ENCODE assay signal across 26 cellular contexts in genomic region chr10:132878730-132879407, GRCh38.
DNase-seq lines count a peak whose midpoint lies in the region; ATAC-seq, FAIRE-seq and TF ChIP-seq lines count a peak whose summit lies in the region.
"Had no signal": no experiment of that assay in that cellular context is flagged by ENCODE, and none has a peak within 500 bp of the region (broad histone marks: within the 10 kb centered on the region; RNA-seq: fewer than 3 reads in every experiment).

No MANE protein-coding gene starts in this region.

- no peak overlapping the region for H3K27ac Mint-ChIP-seq in activated CD8-positive, alpha-beta memory T cell treated with anti-CD3 and anti-CD28 coated beads, Interleukin-2, amount 10 ng/mL, durations not matched to agents 7 days and 5 days
- H3K27ac Mint-ChIP-seq: B cell; stimulated activated naive CD8-positive, alpha-beta T cell treated with anti-CD3 and anti-CD28 coated beads, Interleukin-15, Interleukin-2, amounts not matched to agents 100 ng/mL and 50 ng/mL, for 24 hours had no signal

- no peak overlapping the region for H3K4me3 Mint-ChIP-seq in activated CD8-positive, alpha-beta memory T cell treated with anti-CD3 and anti-CD28 coated beads, Interleukin-2, amount 10 ng/mL, durations not matched to agents 7 days and 5 days
- H3K4me3 Mint-ChIP-seq: B cell; stimulated activated naive CD8-positive, alpha-beta T cell treated with anti-CD3 and anti-CD28 coated beads, Interleukin-15, Interleukin-2, amounts not matched to agents 100 ng/mL and 50 ng/mL, for 24 hours had no signal

- H3K4me1 ChIP-seq in Panc1 (ENCODE audit: control insufficient read depth, insufficient read depth, low read length) (no peaks in the 10 kb centered on the region), kidney (ENCODE audit: control insufficient read depth in 1 of 2, insufficient read depth in 1 of 2, low read depth in 1 of 2, low read length in 2 of 2) (peaks cover 0 to 2% of the 10 kb centered on the region in 2 donors)
- H3K4me1 ChIP-seq: adrenal gland, lower lobe of right lung had no signal

- H3K4me3 ChIP-seq in Panc1 (ENCODE audit: low read depth in 2 of 2, low read length in 2 of 2) (no peak overlapping the region), kidney (ENCODE audit: low read length in 2 of 2) (no peak overlapping the region)
- H3K4me3 ChIP-seq: adrenal gland, lower lobe of right lung, smooth muscle cell, tibial artery had no signal

- H3K36me3 ChIP-seq in Panc1 (ENCODE audit: control insufficient read depth, insufficient read depth, low read length) (no peaks in the 10 kb centered on the region), kidney (ENCODE audit: control insufficient read depth in 1 of 2, insufficient read depth in 2 of 2, low read length in 2 of 2) (no peaks in the 10 kb centered on the region)
- H3K36me3 ChIP-seq: adrenal gland, lower lobe of right lung, neutrophil, tibial artery, WERI-Rb-1 had no signal

- peaks cover 9% of the 10 kb centered on the region for H3K27me3 ChIP-seq in Panc1 (ENCODE audit: control insufficient read depth, insufficient read depth, low read length)

- no peaks in the 10 kb centered on the region for H3K9me3 Mint-ChIP-seq in activated CD8-positive, alpha-beta memory T cell treated with anti-CD3 and anti-CD28 coated beads, Interleukin-2, amount 10 ng/mL, durations not matched to agents 7 days and 5 days (ENCODE audit: low read depth)
- H3K9me3 Mint-ChIP-seq: stimulated activated naive CD8-positive, alpha-beta T cell treated with anti-CD3 and anti-CD28 coated beads, Interleukin-15, Interleukin-2, amounts not matched to agents 100 ng/mL and 50 ng/mL, for 24 hours had no signal

- peaks cover 6% of the 10 kb centered on the region for H3K27me3 Mint-ChIP-seq in activated CD8-positive, alpha-beta memory T cell treated with anti-CD3 and anti-CD28 coated beads, Interleukin-2, amount 10 ng/mL, durations not matched to agents 7 days and 5 days

- no peak for ATAC-seq in activated CD8-positive, alpha-beta memory T cell treated with anti-CD3 and anti-CD28 coated beads, Interleukin-2, amount 10 ng/mL, durations not matched to agents 7 days and 5 days
- peak; percentile 3; the same call in 1 of the 2 replicates for ATAC-seq in Panc1

- H3K9me3 ChIP-seq in Panc1 (ENCODE audit: control insufficient read depth, insufficient read depth, low read depth, low read length), result no peaks in the 10 kb centered on the region
- peaks cover 0 to 6% of the 10 kb centered on the region in 2 donors for H3K9me3 ChIP-seq in kidney (ENCODE audit: control insufficient read depth in 1 of 2, low read length in 2 of 2)
- H3K9me3 ChIP-seq: adrenal gland, lower lobe of right lung, neutrophil, SK-N-SH had no signal

- no TSS peak for BruUV-seq in Panc1 (replicated peaks; lab: Mats Ljungman, UMichigan)

- CTCF ChIA-PET in activated CD8-positive, alpha-beta memory T cell treated with anti-CD3 and anti-CD28 coated beads, Interleukin-2, amount 10 ng/mL, durations not matched to agents 7 days and 5 days (lab: Charles Lee), result no interaction called here
- CTCF ChIA-PET in Panc1 (lab: Charles Lee), result no interaction called here
- CTCF ChIA-PET in HEK293T (lab: Yijun Ruan, JAX), result no interaction called here

- no peaks in the 10 kb centered on the region for H3K36me3 Mint-ChIP-seq in activated CD8-positive, alpha-beta memory T cell treated with anti-CD3 and anti-CD28 coated beads, Interleukin-2, amount 10 ng/mL, durations not matched to agents 7 days and 5 days

- no peak overlapping the region for H3K9ac ChIP-seq in kidney (ENCODE audit: low read length in 2 of 2)
- H3K9ac ChIP-seq: SK-N-SH had no signal

- TF ChIP-seq CTCF in Panc1 (IDR thresholded peaks at IDR 0.05) (no peak), kidney (IDR thresholded peaks at IDR 0.05; ENCODE audit: borderline replicate concordance, extremely low read depth, insufficient read depth) (no peak)

- peak; percentile 43 for DNase-seq in activated CD8-positive, alpha-beta memory T cell treated with anti-CD3 and anti-CD28 coated beads, Interleukin-2, amount 50 U/mL, for 48 hours
- no peak for DNase-seq in activated CD8-positive, alpha-beta memory T cell treated with anti-CD3 and anti-CD28 coated beads, Interleukin-2, amount 10 ng/mL, durations not matched to agents 7 days and 5 days
- DNase-seq in Panc1 (ENCODE audit: low read depth, low spot score), result no peak
- peak; percentile 52 for DNase-seq in kidney
- peak; percentile 9 for DNase-seq in stimulated activated CD8-positive, alpha-beta memory T cell treated with anti-CD3 and anti-CD28 coated beads, Interleukin-4, amount 100 ng/mL, for 48 hours
- DNase-seq in HEK293T (ENCODE audit: extremely low spot score), result no peak
- no peak for DNase-seq in stimulated activated naive CD4-positive, alpha-beta T cell treated with Interleukin-2 at 50 U/mL for 16 hours (lab: John Stamatoyannopoulos, UW)
- DNase-seq in NCI-H1930 (lab: John Stamatoyannopoulos, UW), result no peak
- DNase-seq: activated CD8-positive, alpha-beta memory T cell treated with anti-CD3 and anti-CD28 coated beads, Interleukin-2, amount 50 U/mL, for 4 hours; activated gamma-delta T cell; lower lobe of right lung; NCI-H2107; NK-92 treated with Interleukin-12 subunit alpha and Interleukin-12 subunit beta, amount 100 ng/mL, for 24 hours; SK-N-SH; stimulated activated CD4-positive, alpha-beta T cell treated with anti-CD3 and anti-CD28 coated beads, Interleukin-4, amount 100 ng/mL, for 1 hour; WERI-Rb-1 had no signal

- no peaks in the 10 kb centered on the region for H3K4me1 Mint-ChIP-seq in activated CD8-positive, alpha-beta memory T cell treated with anti-CD3 and anti-CD28 coated beads, Interleukin-2, amount 10 ng/mL, durations not matched to agents 7 days and 5 days
- H3K4me1 Mint-ChIP-seq: B cell had no signal

- no peak for FAIRE-seq in kidney (lab: Jason Lieb, UNC)
- FAIRE-seq: bronchial epithelial cell, endothelial cell of umbilical vein, GM12892 had no signal

- in situ Hi-C loops in Panc1 (cut with HindIII; ENCODE audit: low pct_unique_long_range_greater_than_20kb, low sequenced_read_pairs), result no loop called here

- POLR2A ChIA-PET in Panc1 (lab: Charles Lee) (no interaction called here), HEK293T (lab: Yijun Ruan, JAX) (no interaction called here)

- no peak overlapping the region for H3K27ac ChIP-seq in Panc1 (ENCODE audit: low read length)
- H3K27ac ChIP-seq in kidney (ENCODE audit: low read depth in 2 of 2, low read length in 2 of 2), result no peak overlapping the region
- H3K27ac ChIP-seq: 22Rv1, adrenal gland, lower lobe of right lung, neutrophil, tibial artery, WERI-Rb-1 had no signal

- intact Hi-C loops in Panc1 (cut with micrococcal nuclease; ENCODE audit: unreplicated experiment) (no loop called here), kidney (cut with DNase I) (no loop called here)

TF ChIP-seq in HEK293T, 16 proteins besides CTCF, POLR2A, EP300 and RAD21:
- TF ChIP-seq L3MBTL2 (conservative IDR thresholded peaks at IDR 0.05) (no peak), FOXA1 (IDR thresholded peaks at IDR 0.05) (no peak), NFRKB (IDR thresholded peaks at IDR 0.05) (no peak), FOXM1 (IDR thresholded peaks at IDR 0.05; ENCODE audit: borderline replicate concordance) (no peak), ARNT (IDR thresholded peaks at IDR 0.05) (no peak), SP1 (IDR thresholded peaks at IDR 0.05) (no peak), ELF4 (IDR thresholded peaks at IDR 0.05) (no peak), HDGF (IDR thresholded peaks at IDR 0.05; ENCODE audit: borderline replicate concordance) (no peak), FOXK2 (IDR thresholded peaks at IDR 0.05) (no peak), BHLHE40 (IDR thresholded peaks at IDR 0.05; ENCODE audit: borderline replicate concordance) (no peak), SUZ12 (IDR thresholded peaks at IDR 0.05) (no peak), CTBP1 (IDR thresholded peaks at IDR 0.05; ENCODE audit: borderline replicate concordance) (no peak), PKNOX1 (IDR thresholded peaks at IDR 0.05) (no peak)

Comparison
In these comparisons a context has a peak if more than half of its experiments do, and no peak if none do; other contexts are left out.
1. DNase-seq: peak in activated CD8-positive, alpha-beta memory T cell treated with anti-CD3 and anti-CD28 coated beads, Interleukin-2, amount 50 U/mL, for 48 hours (single experiment), kidney (single experiment) and stimulated activated CD8-positive, alpha-beta memory T cell treated with anti-CD3 and anti-CD28 coated beads, Interleukin-4, amount 100 ng/mL, for 48 hours (single experiment); none in activated CD8-positive, alpha-beta memory T cell treated with anti-CD3 and anti-CD28 coated beads, Interleukin-2, amount 10 ng/mL, durations not matched to agents 7 days and 5 days (single experiment), Panc1 (single experiment), HEK293T (single experiment), stimulated activated naive CD4-positive, alpha-beta T cell treated with Interleukin-2 at 50 U/mL for 16 hours (single experiment) and NCI-H1930 (0 of 2).